ENCODE assay signal across 16 cellular contexts in genomic region chr3:7877312-7877711, GRCh38.
DNase-seq lines count a peak whose midpoint lies in the region; ATAC-seq, FAIRE-seq and TF ChIP-seq lines count a peak whose summit lies in the region.
"Had no signal": no experiment of that assay in that cellular context is flagged by ENCODE, and none has a peak within 500 bp of the region (broad histone marks: within the 10 kb centered on the region; RNA-seq: fewer than 3 reads in every experiment).

No MANE protein-coding gene starts in this region.

- DNase-seq in stimulated activated naive CD8-positive, alpha-beta T cell treated with anti-CD3 and anti-CD28 coated beads, Interleukin-15, Interleukin-2, amounts not matched to agents 100 U/mL and 50 U/mL, for 24 hours = no peak
- DNase-seq in T-cell = no peak
- DNase-seq in effector memory CD8-positive, alpha-beta T cell = no peak
- DNase-seq in frontal cortex (ENCODE audit: low spot score in 2 of 2) = no peak
- no peak for DNase-seq in Peyer's patch
- no peak for DNase-seq in activated CD8-positive, alpha-beta memory T cell treated with anti-CD3 and anti-CD28 coated beads, Interleukin-2, amount 50 U/mL, for 48 hours
- DNase-seq: hippocampal formation, islet precursor cell, NCI-H2081, NCI-H510A, right cardiac atrium had no signal

- H3K27me3 ChIP-seq in Peyer's patch = no peaks in the 10 kb centered on the region
- H3K27me3 ChIP-seq: ascending aorta had no signal

- H3K4me3 Mint-ChIP-seq in stimulated activated naive CD8-positive, alpha-beta T cell treated with anti-CD3 and anti-CD28 coated beads, Interleukin-15, Interleukin-2, amounts not matched to agents 100 ng/mL and 50 ng/mL, for 24 hours = peak overlapping the region; percentile 44
- H3K4me3 Mint-ChIP-seq in T-cell = peak overlapping the region; percentile 43 to 64 (median 59)
- H3K4me3 Mint-ChIP-seq in effector memory CD8-positive, alpha-beta T cell = peak overlapping the region; percentile 15 to 51

- no peaks in the 10 kb centered on the region for H3K36me3 ChIP-seq in Peyer's patch
- H3K36me3 ChIP-seq: ascending aorta, thoracic aorta had no signal

- peaks cover 52% of the 10 kb centered on the region for H3K4me1 Mint-ChIP-seq in stimulated activated naive CD8-positive, alpha-beta T cell treated with anti-CD3 and anti-CD28 coated beads, Interleukin-15, Interleukin-2, amounts not matched to agents 100 ng/mL and 50 ng/mL, for 24 hours (ENCODE audit: low read depth)
- H3K4me1 Mint-ChIP-seq in T-cell = peaks cover 60 to 73% (median 62%) of the 10 kb centered on the region in 3 donors
- peaks cover 4 to 8% of the 10 kb centered on the region in 2 donors for H3K4me1 Mint-ChIP-seq in effector memory CD8-positive, alpha-beta T cell (ENCODE audit: low read depth in 2 of 2)

- H3K27ac ChIP-seq in Peyer's patch = no peak overlapping the region
- H3K27ac ChIP-seq: ascending aorta, thoracic aorta had no signal

- no peaks in the 10 kb centered on the region for H3K4me1 ChIP-seq in Peyer's patch

- H3K9me3 ChIP-seq in Peyer's patch = no peaks in the 10 kb centered on the region
- H3K9me3 ChIP-seq: ascending aorta, thoracic aorta had no signal

- no peaks in the 10 kb centered on the region for H3K27me3 Mint-ChIP-seq in stimulated activated naive CD8-positive, alpha-beta T cell treated with anti-CD3 and anti-CD28 coated beads, Interleukin-15, Interleukin-2, amounts not matched to agents 100 ng/mL and 50 ng/mL, for 24 hours
- no peaks in the 10 kb centered on the region for H3K27me3 Mint-ChIP-seq in T-cell
- no peaks in the 10 kb centered on the region for H3K27me3 Mint-ChIP-seq in effector memory CD8-positive, alpha-beta T cell

- H3K9me3 Mint-ChIP-seq in stimulated activated naive CD8-positive, alpha-beta T cell treated with anti-CD3 and anti-CD28 coated beads, Interleukin-15, Interleukin-2, amounts not matched to agents 100 ng/mL and 50 ng/mL, for 24 hours = peaks cover 28% of the 10 kb centered on the region
- H3K9me3 Mint-ChIP-seq in T-cell = peaks cover 8 to 21% (median 18%) of the 10 kb centered on the region in 3 donors
- H3K9me3 Mint-ChIP-seq in effector memory CD8-positive, alpha-beta T cell = peaks cover under 1 to 5% of the 10 kb centered on the region in 2 donors

- H3K4me3 ChIP-seq in Peyer's patch = no peak overlapping the region
- H3K4me3 ChIP-seq: ascending aorta, lung, thoracic aorta had no signal

- no peak for ATAC-seq in stimulated activated naive CD8-positive, alpha-beta T cell treated with anti-CD3 and anti-CD28 coated beads, Interleukin-15, Interleukin-2, amounts not matched to agents 100 U/mL and 50 U/mL, for 24 hours
- ATAC-seq in T-cell (replicated peaks in 1 of 4) = no peak
- no peak for ATAC-seq in effector memory CD8-positive, alpha-beta T cell (replicated peaks)
- ATAC-seq: right cardiac atrium had no signal

- no peak for TF ChIP-seq POLR2A in Peyer's patch (IDR thresholded peaks at IDR 0.05)

- no peaks in the 10 kb centered on the region for H3K36me3 Mint-ChIP-seq in stimulated activated naive CD8-positive, alpha-beta T cell treated with anti-CD3 and anti-CD28 coated beads, Interleukin-15, Interleukin-2, amounts not matched to agents 100 ng/mL and 50 ng/mL, for 24 hours (ENCODE audit: low read depth)
- H3K36me3 Mint-ChIP-seq in T-cell = no peaks in the 10 kb centered on the region
- H3K36me3 Mint-ChIP-seq in effector memory CD8-positive, alpha-beta T cell (ENCODE audit: insufficient read depth) = peaks cover 5% of the 10 kb centered on the region

- FAIRE-seq in frontal cortex (lab: Jason Lieb, UNC) = no peak
- FAIRE-seq: D721Med had no signal

- TF ChIP-seq CTCF in Peyer's patch (IDR thresholded peaks at IDR 0.05) = no peak

- H3K27ac Mint-ChIP-seq in stimulated activated naive CD8-positive, alpha-beta T cell treated with anti-CD3 and anti-CD28 coated beads, Interleukin-15, Interleukin-2, amounts not matched to agents 100 ng/mL and 50 ng/mL, for 24 hours = peak overlapping the region; percentile 73
- H3K27ac Mint-ChIP-seq in T-cell = peak overlapping the region; percentile 85
- H3K27ac Mint-ChIP-seq in effector memory CD8-positive, alpha-beta T cell = peak overlapping the region in 1 of 2 donors; percentile 61

- POLR2A ChIA-PET in T-cell (lab: Charles Lee) = no interaction called here

- CTCF ChIA-PET in T-cell (lab: Charles Lee) = no interaction called here
